Comparison of ENCODE assay signal across 8 cellular contexts in the genomic region with DNA sequence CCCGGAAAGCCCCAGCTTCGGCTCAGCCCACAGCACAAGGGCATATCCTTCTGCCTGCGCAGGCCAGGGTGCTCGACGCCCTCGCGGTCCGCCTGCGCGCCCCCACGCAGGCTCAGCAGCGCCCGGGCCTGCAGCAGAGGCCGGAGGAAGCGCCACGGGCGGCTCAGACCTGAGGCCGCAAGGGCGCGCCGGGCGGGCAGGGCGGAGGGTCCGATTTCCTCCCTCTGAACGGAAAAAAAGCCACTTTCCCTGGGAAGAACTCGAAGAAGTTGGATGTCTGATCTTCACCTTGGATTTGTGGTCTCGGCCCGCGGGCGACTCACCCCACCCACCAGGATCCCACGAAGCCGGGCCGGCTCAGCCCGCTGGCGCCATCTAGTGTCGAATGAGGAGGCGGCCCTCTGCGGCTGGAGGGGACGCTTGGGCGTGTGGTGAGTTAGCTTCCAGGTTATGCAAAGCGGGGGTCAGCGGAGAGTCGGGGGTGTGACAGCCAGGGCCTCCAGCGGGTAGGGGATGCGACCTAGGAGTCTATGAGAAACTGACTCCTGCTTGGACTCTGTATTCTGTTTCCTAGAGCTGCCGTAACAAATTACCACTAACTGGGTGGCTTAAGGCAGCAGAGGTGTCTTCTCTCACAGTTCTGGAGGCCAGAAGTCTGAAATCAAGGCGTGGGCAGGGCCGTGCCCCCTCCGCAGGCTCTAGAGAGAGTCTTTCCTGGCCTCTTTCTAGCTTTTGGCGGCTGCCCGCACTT. TPM values are rescaled to one million over a fixed set of nuclear protein-coding genes. Genes with fewer than 3 reads are reported as not detected.
DNase-seq lines count a peak whose midpoint lies in the region; ATAC-seq and TF ChIP-seq lines count a peak whose summit lies in the region.

No MANE protein-coding gene starts in this region.

- H3K36me3 Mint-ChIP-seq in endothelial cell (ENCODE audit: low read depth, unreplicated experiment) = no peaks in the 10 kb centered on the region

- no peak overlapping the region for H3K27ac Mint-ChIP-seq in endothelial cell (ENCODE audit: unreplicated experiment)

- H3K9me3 ChIP-seq in BE2C = no peaks in the 10 kb centered on the region

- no peaks in the 10 kb centered on the region for H3K9me3 Mint-ChIP-seq in endothelial cell (ENCODE audit: unreplicated experiment)

- peak overlapping the region; percentile 59 for H3K4me3 ChIP-seq in BE2C (ENCODE audit: low read depth, low read length)

- no peaks in the 10 kb centered on the region for H3K27me3 ChIP-seq in BE2C

- TF ChIP-seq CTCF in BE2C (IDR thresholded peaks at IDR 0.05; ENCODE audit: low read depth, low read length) (peak; percentile 93), endothelial cell (IDR thresholded peaks at IDR 0.05; ENCODE audit: unreplicated experiment) (peak; percentile 96)

- peak; percentile 84 for DNase-seq in BE2C
- DNase-seq in NCI-H82 (lab: John Stamatoyannopoulos, UW) = peak; percentile 79
- peak; percentile 87 for DNase-seq in activated CD8-positive, alpha-beta memory T cell treated with anti-CD3 and anti-CD28 coated beads, Interleukin-2, amount 50 U/mL, for 4 hours
- DNase-seq in endothelial cell (ENCODE audit: low spot score) = peak; percentile 88
- DNase-seq in middle frontal gyrus (ENCODE audit: extremely low spot score, low spot score) = peak; percentile 61
- peak; percentile 74 to 75 for DNase-seq in stimulated activated CD8-positive, alpha-beta memory T cell treated with anti-CD3 and anti-CD28 coated beads, Interleukin-2, amount 100 ng/mL, for 1 hour (ENCODE audit: low read depth in 2 of 2)

- H3K4me1 ChIP-seq in BE2C = no peaks in the 10 kb centered on the region

- peaks cover 1% of the 10 kb centered on the region for H3K27me3 Mint-ChIP-seq in endothelial cell (ENCODE audit: unreplicated experiment)

- peaks cover 18% of the 10 kb centered on the region for H3K4me1 Mint-ChIP-seq in endothelial cell (ENCODE audit: unreplicated experiment)

- H3K36me3 ChIP-seq in BE2C = no peaks in the 10 kb centered on the region

- ATAC-seq in GM19023 (IDR thresholded peaks at IDR 0.05; ENCODE audit: unreplicated experiment) = peak; percentile 91
- ATAC-seq in HG03442 (IDR thresholded peaks at IDR 0.05; ENCODE audit: unreplicated experiment) = peak; percentile 84

- H3K4me3 Mint-ChIP-seq in endothelial cell (ENCODE audit: unreplicated experiment) = no peak overlapping the region

RNA-seq across cellular contexts. Expression of a gene that starts 40.0 kb away (rescaled TPM):
- polyA plus RNA-seq in BE2C (2012; ENCODE audit: insufficient read depth, insufficient read length, low read depth) = 340 TPM
- total RNA-seq in endothelial cell (ENCODE audit: unreplicated experiment) = 241 TPM

Comparison
In these comparisons a context has a peak if more than half of its experiments do, and no peak if none do; other contexts are left out.
1. Peak in every context shown above with its lines: DNase-seq, ATAC-seq and H3K4me3 ChIP-seq.